Comparison of ENCODE assay signal across 8 cellular contexts in genomic region chr22:37953062-37953436, GRCh38. TPM values are rescaled to one million over a fixed set of nuclear protein-coding genes. Genes with fewer than 3 reads are reported as not detected.
DNase-seq lines count a peak whose midpoint lies in the region; TF ChIP-seq lines count a peak whose summit lies in the region.

No MANE protein-coding gene starts in this region.

- H2BK15ac ChIP-seq in mesendoderm (replicated peaks; ENCODE audit: low read depth) = no peak overlapping the region

- H3K4me2 ChIP-seq in mesendoderm (ENCODE audit: low read length) = peak overlapping the region; percentile 97

- WGBS in mesendoderm (ENCODE audit: extremely low coverage, insufficient coverage, low lambda C conversion rate) = no CpG with 5 or more reads among the region's 13 CpGs

- no peak overlapping the region for H4K5ac ChIP-seq in mesendoderm (ENCODE audit: low read length)

- no peak overlapping the region for H2BK120ac ChIP-seq in mesendoderm (ENCODE audit: low read depth, low read length)

- no peak for TF ChIP-seq POLR2A in uterus (IDR thresholded peaks at IDR 0.05)

- intact Hi-C loops in uterus (cut with DNase I; ENCODE audit: low total_unique reads) = no loop called here

- H3K4ac ChIP-seq in mesendoderm (ENCODE audit: low read depth, low read length) = no peak overlapping the region

- H3K9ac ChIP-seq in HUES48 (ENCODE audit: low read depth, low read length) (no peak overlapping the region), mesendoderm (ENCODE audit: low read length) (peak overlapping the region; percentile 72)

- no peak overlapping the region for H2BK5ac ChIP-seq in mesendoderm (ENCODE audit: low read length)

- no peak overlapping the region for H4K8ac ChIP-seq in mesendoderm (ENCODE audit: low read depth, low read length)

- peak overlapping the region; percentile 83 for H3K56ac ChIP-seq in mesendoderm (ENCODE audit: low read length)

- no peak overlapping the region for H3K18ac ChIP-seq in mesendoderm (ENCODE audit: low read length)

- peaks cover 9% of the 10 kb centered on the region for H3K79me1 ChIP-seq in mesendoderm (ENCODE audit: low read length)

- H3K79me2 ChIP-seq in mesendoderm (ENCODE audit: control insufficient read depth, insufficient read depth, low read length) = peaks cover 13% of the 10 kb centered on the region

- peaks cover 7% of the 10 kb centered on the region; the same call in 1 of the 2 replicates for H3K4me1 ChIP-seq in HUES48 (ENCODE audit: control insufficient read depth, insufficient read depth, low read length)
- H3K4me1 ChIP-seq in mesendoderm (ENCODE audit: control insufficient read depth, low read depth, low read length) = peaks cover 3% of the 10 kb centered on the region
- peaks cover 0 to 12% of the 10 kb centered on the region in 2 donors for H3K4me1 ChIP-seq in uterus

- H3K9me3 ChIP-seq in HUES48 (ENCODE audit: control insufficient read depth, insufficient read depth, low read length) (no peaks in the 10 kb centered on the region), uterus (no peaks in the 10 kb centered on the region)

- DNase-seq in DMS53 (lab: John Stamatoyannopoulos, UW) (peak; percentile 58), DMS53 treated with DMSO at 0.1 percent for 48 hours (lab: John Stamatoyannopoulos, UW; ENCODE audit: unreplicated experiment) (no peak), cardiac fibroblast (ENCODE audit: low read depth in 2 of 2) (no peak), mesendoderm (no peak), uterus (peak in 1 of 2 donors; percentile 36), H4 (ENCODE audit: low spot score) (no peak), ecto neural progenitor cell (ENCODE audit: low spot score) (no peak)

- peaks cover 8% of the 10 kb centered on the region for H3K27me3 ChIP-seq in HUES48 (ENCODE audit: control insufficient read depth, insufficient read depth, low read length)
- no peaks in the 10 kb centered on the region for H3K27me3 ChIP-seq in mesendoderm (ENCODE audit: insufficient read depth, low read length, poor library complexity)
- no peaks in the 10 kb centered on the region for H3K27me3 ChIP-seq in uterus

- H3K36me3 ChIP-seq in HUES48 (ENCODE audit: control insufficient read depth, insufficient read depth, low read length) = peaks cover 16% of the 10 kb centered on the region
- H3K36me3 ChIP-seq in mesendoderm (ENCODE audit: control insufficient read depth, insufficient read depth, low read length) = peaks cover 9% of the 10 kb centered on the region
- H3K36me3 ChIP-seq in uterus = no peaks in the 10 kb centered on the region

- no peak for TF ChIP-seq CTCF in cardiac fibroblast (IDR thresholded peaks at IDR 0.05; ENCODE audit: low read depth, low read length)
- no peak for TF ChIP-seq CTCF in uterus (IDR thresholded peaks at IDR 0.05)

- H3K4me3 ChIP-seq in HUES48 (ENCODE audit: low read depth, low read length) = peak overlapping the region; percentile 86
- peak overlapping the region; percentile 98 to 100 for H3K4me3 ChIP-seq in cardiac fibroblast (replicated peaks in 1 of 2; ENCODE audit: low read depth in 2 of 2, low read length in 2 of 2)
- peak overlapping the region; percentile 46 for H3K4me3 ChIP-seq in mesendoderm (ENCODE audit: low read length)
- H3K4me3 ChIP-seq in uterus = peak overlapping the region; percentile 86 to 90

- H3K27ac ChIP-seq in HUES48 (ENCODE audit: low read depth, low read length) (no peak overlapping the region), mesendoderm (ENCODE audit: low read depth, low read length) (no peak overlapping the region), uterus (peak overlapping the region in 1 of 2 donors; percentile 55)

- no peak overlapping the region for H2AK5ac ChIP-seq in mesendoderm (ENCODE audit: low read length)

- no peak overlapping the region for H3K23ac ChIP-seq in mesendoderm (ENCODE audit: low read length)

RNA-seq across cellular contexts. Expression of gene C22orf23, which starts 0.4 kb away (rescaled TPM):
- 0.31 TPM for polyA plus RNA-seq in mesendoderm (2013, experiment 1 of 2)
- 0.41 TPM for polyA plus RNA-seq in mesendoderm (2013, experiment 2 of 2)
- under 1 TPM in 2 of 4 donors, not detected in 2; 0.40 to 0.76 TPM for total RNA-seq in uterus
- total RNA-seq in H4 (2014; rRNA removed; shearing (Covaris generic)) = 0.41 and 1.1 TPM in 2 replicates

RNA-seq across cellular contexts. Expression of gene POLR2F, which starts 0.5 kb away (rescaled TPM):
- polyA plus RNA-seq in mesendoderm (2013, experiment 1 of 2) = 235 TPM
- 238 TPM for polyA plus RNA-seq in mesendoderm (2013, experiment 2 of 2)
- 10 to 100 TPM; 31.5 to 63.8 (median 43.3) TPM for total RNA-seq in uterus
- total RNA-seq in H4 (2014; rRNA removed; shearing (Covaris generic)) = 145 and 155 TPM in 2 replicates

RNA-seq across cellular contexts. Expression of gene SOX10, which starts 31.3 kb away (rescaled TPM):
- 2.7 TPM for polyA plus RNA-seq in mesendoderm (2013, experiment 1 of 2)
- 2.7 TPM for polyA plus RNA-seq in mesendoderm (2013, experiment 2 of 2)
- total RNA-seq in uterus = 1 to 10 TPM in 2 of 4 donors, not detected in 2; 2.3 to 3.8 TPM
- total RNA-seq in H4 (2014; rRNA removed; shearing (Covaris generic)) = not detected in 2 replicates

RNA-seq across cellular contexts. Expression of gene MICALL1, which starts 47.0 kb away (rescaled TPM):
- polyA plus RNA-seq in mesendoderm (2013, experiment 1 of 2) = 24.9 TPM
- 25.2 TPM for polyA plus RNA-seq in mesendoderm (2013, experiment 2 of 2)
- 10 to 100 TPM in 3 of 4 donors, 1 to 10 TPM in 1; 7.4 to 96.6 (median 46.6) TPM for total RNA-seq in uterus
- total RNA-seq in H4 (2014; rRNA removed; shearing (Covaris generic)) = 11.6 and 17.2 TPM in 2 replicates

Comparison
In these comparisons a context has a peak if more than half of its experiments do, and no peak if none do; other contexts are left out.
1. H3K4me3 ChIP-seq: peak in every context shown above with its lines; median percentile 99 in cardiac fibroblast; 88 in uterus; 86 in HUES48; 46 in mesendoderm.